19 cellular contexts compared by ENCODE assay signal in genomic region chr15:68561901-68562300, GRCh38. TPM values are rescaled to one million over a fixed set of nuclear protein-coding genes. Genes with fewer than 3 reads are reported as not detected.
DNase-seq lines count a peak whose midpoint lies in the region; TF ChIP-seq lines count a peak whose summit lies in the region.
"Had no signal": no experiment of that assay in that cellular context is flagged by ENCODE, and none has a peak within 500 bp of the region (broad histone marks: within the 10 kb centered on the region; RNA-seq: fewer than 3 reads in every experiment).

No MANE protein-coding gene starts in this region.

- no peaks in the 10 kb centered on the region for H3K36me3 Mint-ChIP-seq in brain
- H3K36me3 Mint-ChIP-seq: CD8-positive, alpha-beta T cell had no signal

- peak overlapping the region; percentile 19 to 91 (median 55) for H3K4me3 Mint-ChIP-seq in brain
- H3K4me3 Mint-ChIP-seq: CD8-positive, alpha-beta T cell; GM23338 had no signal

- TF ChIP-seq EP300 in sigmoid colon (IDR thresholded peaks at IDR 0.05) = no peak

- H3K4me1 ChIP-seq in sigmoid colon = peaks cover 0 to 13% (median 10%) of the 10 kb centered on the region in 4 donors

- no peaks in the 10 kb centered on the region for H3K36me3 ChIP-seq in sigmoid colon

- peaks cover 9% of the 10 kb centered on the region for H3K27me3 Mint-ChIP-seq in brain

- WGBS in sigmoid colon, 2 donors = 75 to 77% methylated on average over 3 of the region's 3 CpGs

- no peak for TF ChIP-seq POLR2A in sigmoid colon (IDR thresholded peaks at IDR 0.05)

- H3K4me3 ChIP-seq in sigmoid colon = no peak overlapping the region
- H3K4me3 ChIP-seq: GM23338 had no signal

- peak overlapping the region; percentile 81 to 99 (median 96) for H3K27ac Mint-ChIP-seq in brain
- H3K27ac Mint-ChIP-seq: CD8-positive, alpha-beta T cell; GM23338 had no signal

- H3K4me1 Mint-ChIP-seq in brain = peaks cover 49% of the 10 kb centered on the region

- no peaks in the 10 kb centered on the region for H3K9me3 ChIP-seq in sigmoid colon

- H3K9me3 Mint-ChIP-seq in brain = peaks cover 0 to 5% (median 0%) of the 10 kb centered on the region in 5 experiments
- H3K9me3 Mint-ChIP-seq: CD8-positive, alpha-beta T cell had no signal

- TF ChIP-seq CTCF in brain (conservative IDR thresholded peaks at IDR 0.05) (no peak), sigmoid colon (IDR thresholded peaks at IDR 0.05) (no peak)

- peak; percentile 47 for DNase-seq in activated CD8-positive, alpha-beta memory T cell treated with anti-CD3 and anti-CD28 coated beads, Interleukin-2, amount 50 U/mL, for 48 hours
- no peak for DNase-seq in activated CD8-positive, alpha-beta memory T cell treated with anti-CD3 and anti-CD28 coated beads for 24 hours
- DNase-seq in mesenteric fat pad (ENCODE audit: low spot score) = peak; percentile 77
- peak; percentile 42 for DNase-seq in sigmoid colon
- DNase-seq in ACHN = no peak
- DNase-seq in activated CD4-positive, alpha-beta T cell treated with anti-CD3 and anti-CD28 coated beads, Interleukin-2, amount 50 U/mL, for 4 hours = no peak
- DNase-seq in NCI-H748 (lab: John Stamatoyannopoulos, UW; ENCODE audit: unreplicated experiment) = no peak
- DNase-seq: CD8-positive, alpha-beta T cell; HCEC 1CT; Karpas-422; MV-4-11; NCI-H1694; NCI-H2081; NCI-H345; OCI-M1; Right ventricle myocardium superior had no signal

- in situ Hi-C loops in ACHN (cut with HindIII; ENCODE audit: low pct_ligation_motif_present, low pct_unique_long_range_greater_than_20kb, low sequenced_read_pairs) = no loop called here

- H3K27ac ChIP-seq in sigmoid colon = no peak overlapping the region
- H3K27ac ChIP-seq: 22Rv1 had no signal

- intact Hi-C loops in sigmoid colon (cut with DNase I) = no loop called here

- peaks cover 0 to 40% (median 4%) of the 10 kb centered on the region in 3 donors for H3K27me3 ChIP-seq in sigmoid colon

RNA-seq across cellular contexts. Expression of gene CORO2B, which starts 16.9 kb away (rescaled TPM):
- 59.3 TPM for polyA plus RNA-seq in brain (ENCODE audit: insufficient read depth, low read depth, low replicate concordance)
- 4.9 TPM for total RNA-seq in mesenteric fat pad
- 1 to 10 TPM; 3.1 to 3.9 (median 3.8) TPM for total RNA-seq in sigmoid colon
- polyA plus RNA-seq in sigmoid colon = 1 to 10 TPM in 2 of 3 donors, under 1 TPM in 1; 0.46 to 2.5 (median 1.2) TPM

Comparison
In these comparisons a context has a peak if more than half of its experiments do, and no peak if none do; other contexts are left out.
1. DNase-seq: peak in activated CD8-positive, alpha-beta memory T cell treated with anti-CD3 and anti-CD28 coated beads, Interleukin-2, amount 50 U/mL, for 48 hours (single experiment), mesenteric fat pad (single experiment) and sigmoid colon (single experiment); none in activated CD8-positive, alpha-beta memory T cell treated with anti-CD3 and anti-CD28 coated beads for 24 hours (single experiment), ACHN (single experiment), activated CD4-positive, alpha-beta T cell treated with anti-CD3 and anti-CD28 coated beads, Interleukin-2, amount 50 U/mL, for 4 hours (0 of 2) and NCI-H748 (single experiment).